ENCODE assay signal across 16 cellular contexts in genomic region chr12:66899567-66899966, GRCh38.
"Had no signal": no experiment of that assay in that cellular context is flagged by ENCODE, and none has a peak within 500 bp of the region (broad histone marks: within the 10 kb centered on the region; RNA-seq: fewer than 3 reads in every experiment).

No MANE protein-coding gene starts in this region.

- H2AFZ ChIP-seq: neural progenitor cell had no signal

- H3K4me2 ChIP-seq: neural progenitor cell had no signal

- H3K36me3 Mint-ChIP-seq: neural progenitor cell had no signal

- H3K4me1 ChIP-seq: ascending aorta, left ventricle myocardium inferior, neural progenitor cell had no signal

- H3K36me3 ChIP-seq: ascending aorta, heart right ventricle, left ventricle myocardium inferior, neural progenitor cell, ovary, sigmoid colon, thoracic aorta had no signal

- DNase-seq: activated CD4-positive, alpha-beta T cell treated with anti-CD3 and anti-CD28 coated beads for 4 hours; foreskin keratinocyte; heart right ventricle; islet precursor cell; left ventricle myocardium inferior; mesenchymal stem cell; ovary; sigmoid colon; stimulated activated CD4-positive, alpha-beta T cell treated with anti-CD3 and anti-CD28 coated beads, Interleukin-2, amount 100 ng/mL, for 24 hours; stimulated activated naive CD4-positive, alpha-beta T cell treated with Interleukin-2 at 50 U/mL for 16 hours; SW 1271; T-helper 9 cell had no signal

- H3K9me3 ChIP-seq: ascending aorta, heart right ventricle, left ventricle myocardium inferior, ovary, sigmoid colon, thoracic aorta had no signal

- H3K4me3 Mint-ChIP-seq: neural progenitor cell had no signal

- H3K4me3 ChIP-seq: ascending aorta, heart right ventricle, left ventricle myocardium inferior, neural progenitor cell, ovary, sigmoid colon, thoracic aorta had no signal

- H3K27ac ChIP-seq: ascending aorta, foreskin keratinocyte, heart right ventricle, left ventricle myocardium inferior, neural progenitor cell, ovary, thoracic aorta had no signal

- H3K27me3 ChIP-seq: ascending aorta, foreskin keratinocyte, heart right ventricle, neural progenitor cell, ovary, sigmoid colon had no signal

- H3K27ac Mint-ChIP-seq: activated T-helper 2 cell treated with anti-CD3 and anti-CD28 coated beads, Interferon-gamma antibody, Interleukin-2, Interleukin-4, amounts not matched to agents 10 μg/mL and 5 μg/mL and 100 μg/mL, durations not matched to agents 14 hours and 24 hours and 36 hours; neural progenitor cell had no signal

- ATAC-seq: foreskin keratinocyte, heart right ventricle had no signal

- H3K9me3 Mint-ChIP-seq: activated T-helper 2 cell treated with anti-CD3 and anti-CD28 coated beads, Interferon-gamma antibody, Interleukin-2, Interleukin-4, amounts not matched to agents 10 μg/mL and 5 μg/mL and 100 μg/mL, durations not matched to agents 14 hours and 24 hours and 36 hours; neural progenitor cell had no signal
